ENCODE assay signal across 1 cellular context in genomic region chrX:15854712-15855561, GRCh38.
TF ChIP-seq lines count a peak whose summit lies in the region.

Gene AP1S2 (minus strand): TSS chrX:15854813. CDS start chrX:15852524, 2,289 bp downstream.

TF ChIP-seq in K562, 482 proteins besides CTCF, POLR2A, EP300 and RAD21 (continued from another document):
- TF ChIP-seq TSHZ1 (CRISPR knock-in tag; IDR thresholded peaks at IDR 0.05) (no peak), ETS1 (conservative IDR thresholded peaks at IDR 0.05; ENCODE audit: control insufficient read depth, low read depth, low read length) (no peak), BHLHE40 (IDR thresholded peaks at IDR 0.05; ENCODE audit: low read length) (peak; percentile 80), ILK (tag; IDR thresholded peaks at IDR 0.05; ENCODE audit: borderline replicate concordance, low read depth) (no peak), TAF1 (IDR thresholded peaks at IDR 0.05; ENCODE audit: control insufficient read depth, extremely low read depth, insufficient read depth, low read length, severe bottlenecking) (peak; percentile 31), GABPB2 (CRISPR knock-in tag; conservative IDR thresholded peaks at IDR 0.05) (no peak), MCM2 (IDR thresholded peaks at IDR 0.05; ENCODE audit: low read depth) (no peak), POLR3G (IDR thresholded peaks at IDR 0.05; ENCODE audit: extremely low read depth, insufficient read length, insufficient replicate concordance) (no peak), MED1 (CRISPR knock-in tag; IDR thresholded peaks at IDR 0.05; ENCODE audit: borderline replicate concordance) (no peak), POLR2B (IDR thresholded peaks at IDR 0.05; ENCODE audit: low read depth, partially characterized antibody) (peak; percentile 56), ZEB2 (IDR thresholded peaks at IDR 0.05) (no peak), ETS2 (tag; IDR thresholded peaks at IDR 0.05; ENCODE audit: borderline replicate concordance, poor library complexity, severe bottlenecking) (no peak), SAFB2 (IDR thresholded peaks at IDR 0.05; ENCODE audit: borderline replicate concordance, low read depth, low read length, severe bottlenecking) (no peak), MBD2 (IDR thresholded peaks at IDR 0.05; ENCODE audit: borderline replicate concordance, low read depth) (peak; percentile 32; the same call in 1 of the 2 replicates), KLF1 (tag; IDR thresholded peaks at IDR 0.05) (peak; percentile 52; the same call in 1 of the 2 replicates), ZNF655 (CRISPR knock-in tag; IDR thresholded peaks at IDR 0.05) (no peak), SLC30A9 (CRISPR knock-in tag; IDR thresholded peaks at IDR 0.05) (no peak), MAX (CRISPR knock-in tag; IDR thresholded peaks at IDR 0.05) (peak; percentile 39; the same call in 1 of the 2 replicates), PHB (CRISPR knock-in tag; IDR thresholded peaks at IDR 0.05) (no peak), MLX (CRISPR knock-in tag; conservative IDR thresholded peaks at IDR 0.05) (no peak), PHB2 (IDR thresholded peaks at IDR 0.05; ENCODE audit: low read depth) (no peak), FUS (optimal IDR thresholded peaks at IDR 0.05; ENCODE audit: low read depth, low read length) (no peak), TFAM (CRISPR knock-in tag; conservative IDR thresholded peaks at IDR 0.05) (no peak), RNF219 (CRISPR knock-in tag; IDR thresholded peaks at IDR 0.05) (no peak), CXXC5 (CRISPR knock-in tag; IDR thresholded peaks at IDR 0.05) (peak; percentile 81), COPS2 (conservative IDR thresholded peaks at IDR 0.05) (no peak), BRCA1 (IDR thresholded peaks at IDR 0.05) (no peak), BRCA1 (CRISPR knock-in tag; IDR thresholded peaks at IDR 0.05) (no peak), FIP1L1 (IDR thresholded peaks at IDR 0.05; ENCODE audit: low read depth, low read length, poor library complexity, severe bottlenecking) (no peak), ZNF511 (CRISPR knock-in tag; IDR thresholded peaks at IDR 0.05) (peak; percentile 61; the same call in 1 of the 2 replicates), RERE (CRISPR knock-in tag; IDR thresholded peaks at IDR 0.05; ENCODE audit: borderline replicate concordance) (no peak), ZNF444 (CRISPR knock-in tag; IDR thresholded peaks at IDR 0.05) (no peak), L3MBTL2 (IDR thresholded peaks at IDR 0.05) (peak; percentile 93), NRF1 (conservative IDR thresholded peaks at IDR 0.05 in 1 of 2, IDR thresholded peaks at IDR 0.05 in 1 of 2) (peak; percentile 82 to 85), MTA3 (IDR thresholded peaks at IDR 0.05; ENCODE audit: borderline replicate concordance) (no peak), FOXA1 (IDR thresholded peaks at IDR 0.05; ENCODE audit: borderline replicate concordance) (no peak), POLR2AphosphoS5 (IDR thresholded peaks at IDR 0.05; ENCODE audit: control insufficient read depth, insufficient read depth, low read depth, low read length) (peak; percentile 11), RBBP5 (IDR thresholded peaks at IDR 0.05; ENCODE audit: borderline replicate concordance, insufficient read depth, low read length, poor library complexity, severe bottlenecking) (peak; percentile 64), TSC22D4 (tag; IDR thresholded peaks at IDR 0.05) (no peak), BRF1 (IDR thresholded peaks at IDR 0.05; ENCODE audit: borderline replicate concordance, extremely low read depth, insufficient read length) (no peak), ESRRA (IDR thresholded peaks at IDR 0.05; ENCODE audit: borderline replicate concordance, low read depth) (peak; percentile 52; the same call in 1 of the 2 replicates), HLTF (IDR thresholded peaks at IDR 0.05) (no peak), MCM7 (IDR thresholded peaks at IDR 0.05) (no peak)
